2 cellular contexts compared by ENCODE assay signal in genomic region chr18:5251117-5251516, GRCh38.
A peak's percentile ranks its signal among the peaks of the same experiment; 100 is the strongest.
TF ChIP-seq lines count a peak whose summit lies in the region.

No MANE protein-coding gene starts in this region.

TF ChIP-seq in HepG2, 621 proteins besides CTCF, POLR2A, EP300 and RAD21:
- TF ChIP-seq ZFP1 (CRISPR knock-in tag; IDR thresholded peaks at IDR 0.05) = no peak
- TF ChIP-seq ZMYM4 (CRISPR knock-in tag; IDR thresholded peaks at IDR 0.05) = 0 out of 2 replicates have a peak, but pooled peaks have one; percentile 15
- TF ChIP-seq ZNF7 (CRISPR knock-in tag; IDR thresholded peaks at IDR 0.05) = peak; percentile 42; the same call in 1 of the 2 replicates
- TF ChIP-seq HOMEZ (CRISPR knock-in tag; IDR thresholded peaks at IDR 0.05; ENCODE audit: low read depth) = peak; percentile 25; the same call in 1 of the 2 replicates
- TF ChIP-seq GABPA (IDR thresholded peaks at IDR 0.05; ENCODE audit: low read depth, low read length) = no peak
- peak; percentile 27; the same call in 1 of the 2 replicates for TF ChIP-seq GABPA (CRISPR knock-in tag; IDR thresholded peaks at IDR 0.05; ENCODE audit: low read depth)

TF ChIP-seq in K562, 482 proteins besides CTCF, POLR2A, EP300 and RAD21:
- TF ChIP-seq ELF1 (tag; IDR thresholded peaks at IDR 0.05) = 0 out of 2 replicates have a peak, but pooled peaks have one; percentile 27
- no peak for TF ChIP-seq CHAMP1 (IDR thresholded peaks at IDR 0.05)
